ENCODE assay signal across 18 cellular contexts in genomic region chr18:31399336-31400032, GRCh38. TPM values are rescaled to one million over a fixed set of nuclear protein-coding genes. Genes with fewer than 3 reads are reported as not detected.
A peak's percentile ranks its signal among the peaks of the same experiment; 100 is the strongest.
DNase-seq lines count a peak whose midpoint lies in the region; ATAC-seq and TF ChIP-seq lines count a peak whose summit lies in the region.
"Had no signal": no experiment of that assay in that cellular context is flagged by ENCODE, and none has a peak within 500 bp of the region (broad histone marks: within the 10 kb centered on the region; RNA-seq: fewer than 3 reads in every experiment).

No MANE protein-coding gene starts in this region.

- WGBS in testis, 2 donors: 49 to 55% methylated on average over 5 of the region's 5 CpGs

- H3K4me3 ChIP-seq in epithelial cell of proximal tubule (ENCODE audit: low read depth, low read length): no peak overlapping the region
- no peak overlapping the region for H3K4me3 ChIP-seq in testis

- ATAC-seq in GM19328 (IDR thresholded peaks at IDR 0.05; ENCODE audit: unreplicated experiment): no peak

- H3K27ac ChIP-seq in testis: no peak overlapping the region

- H3K9me3 ChIP-seq in testis: no peaks in the 10 kb centered on the region

- TF ChIP-seq CTCF in epithelial cell of proximal tubule (conservative IDR thresholded peaks at IDR 0.05; ENCODE audit: low read depth, low read length) (no peak), testis (IDR thresholded peaks at IDR 0.05) (no peak)

- no peak for TF ChIP-seq POLR2A in testis (IDR thresholded peaks at IDR 0.05)

- intact Hi-C loops in testis (cut with DNase I; ENCODE audit: low total_unique reads): no loop called here

- H3K4me1 ChIP-seq in testis: no peaks in the 10 kb centered on the region

- no peaks in the 10 kb centered on the region for H3K27me3 ChIP-seq in testis

- no peaks in the 10 kb centered on the region for H3K36me3 ChIP-seq in testis (ENCODE audit: low read depth, missing control alignments)

- DNase-seq in H4 (ENCODE audit: low spot score): peak; percentile 38
- peak; percentile 42 for DNase-seq in SKM-1 (lab: John Stamatoyannopoulos, UW; ENCODE audit: unreplicated experiment)
- peak; percentile 35 for DNase-seq in epithelial cell of proximal tubule (ENCODE audit: low read depth)
- peak; percentile 43 for DNase-seq in non-pigmented ciliary epithelial cell (ENCODE audit: low read depth)
- DNase-seq in activated gamma-delta T cell treated with Interleukin-2 at 50 U/mL for 16 hours: no peak
- no peak for DNase-seq in testis
- no peak for DNase-seq in SIG-M5 (lab: John Stamatoyannopoulos, UW)
- DNase-seq: activated CD4-positive, alpha-beta T cell treated with anti-CD3 and anti-CD28 coated beads, Interleukin-2, amount 50 U/mL, for 4 hours; activated T-cell treated with anti-CD3 and anti-CD28 coated beads, Interleukin-2, amount 50 U/mL, for 48 hours; AML-193; cortex of kidney; NCI-H1694 treated with DMSO at 0.1 percent for 48 hours; NCI-H526; nucleus accumbens; RPMI8226 had no signal

RNA-seq across cellular contexts. Expression of gene DSG4, which starts 22.9 kb away (rescaled TPM):
- not detected in 2 replicates for total RNA-seq in H4 (2014; rRNA removed; shearing (Covaris generic))
- not detected in 2 replicates for total RNA-seq in epithelial cell of proximal tubule
- total RNA-seq in testis: under 1 TPM; 0.08 to 0.31 TPM
- polyA plus RNA-seq in testis (ENCODE audit: insufficient read depth, low read depth, low replicate concordance): 0.83 TPM
- total RNA-seq: lung microvascular endothelial cell; T-helper 2 cell treated with Interferon-gamma antibody and Interleukin-4, amounts not matched to agents 100 ng/mL and 5 ng/mL, for 36 hours had no signal

RNA-seq across cellular contexts. Expression of gene DSG3, which starts 48.1 kb away (rescaled TPM):
- not detected in 2 replicates for total RNA-seq in H4 (2014; rRNA removed; shearing (Covaris generic))
- total RNA-seq in epithelial cell of proximal tubule: not detected in 2 replicates
- under 1 TPM; 0.16 to 0.19 TPM for total RNA-seq in testis
- polyA plus RNA-seq in testis (ENCODE audit: insufficient read depth, low read depth, low replicate concordance): 0.16 TPM
- total RNA-seq: lung microvascular endothelial cell; T-helper 2 cell treated with Interferon-gamma antibody and Interleukin-4, amounts not matched to agents 100 ng/mL and 5 ng/mL, for 36 hours had no signal

Comparison
In these comparisons a context has a peak if more than half of its experiments do, and no peak if none do; other contexts are left out.
1. DNase-seq: peak in H4 (single experiment), SKM-1 (single experiment), epithelial cell of proximal tubule (single experiment) and non-pigmented ciliary epithelial cell (single experiment); none in activated gamma-delta T cell treated with Interleukin-2 at 50 U/mL for 16 hours (single experiment), testis (single experiment) and SIG-M5 (single experiment).